ENCODE assay signal across 19 cellular contexts in the genomic region with DNA sequence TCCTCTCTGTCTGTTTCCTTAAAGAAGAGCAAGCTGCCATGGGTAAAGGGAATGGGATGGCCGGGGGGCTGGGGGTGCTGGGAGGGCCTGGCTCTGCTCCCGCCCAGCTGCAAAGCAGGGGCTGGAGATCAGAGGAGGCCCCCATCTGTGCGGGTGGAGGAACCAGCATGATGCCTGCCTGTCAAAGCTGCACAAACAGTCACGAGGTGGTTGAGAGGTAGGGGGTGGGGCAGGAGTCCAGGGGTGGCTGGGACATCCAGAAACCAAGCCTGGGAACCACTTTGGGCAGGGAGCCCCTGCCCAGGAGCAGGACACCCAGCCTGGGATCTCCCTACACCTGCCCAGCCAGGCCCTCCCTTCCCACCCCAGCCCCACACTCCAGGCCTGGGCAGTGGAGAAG. TPM values are rescaled to one million over a fixed set of nuclear protein-coding genes. Genes with fewer than 3 reads are reported as not detected.
"Had no signal": no experiment of that assay in that cellular context is flagged by ENCODE, and none has a peak within 500 bp of the region (broad histone marks: within the 10 kb centered on the region; RNA-seq: fewer than 3 reads in every experiment).

No MANE protein-coding gene starts in this region.

- H3K9me3 ChIP-seq: adrenal gland, neutrophil, testis had no signal

- H3K27me3 Mint-ChIP-seq: activated CD8-positive, alpha-beta T cell treated with anti-CD3 and anti-CD28 coated beads for 36 hours; stimulated activated naive CD8-positive, alpha-beta T cell treated with anti-CD3 and anti-CD28 coated beads, Interleukin-15, Interleukin-2, amounts not matched to agents 100 ng/mL and 50 ng/mL, for 24 hours had no signal

- H3K4me1 Mint-ChIP-seq: WTC11 had no signal

- H3K36me3 ChIP-seq: neutrophil had no signal

- ATAC-seq: activated CD8-positive, alpha-beta T cell treated with anti-CD3 and anti-CD28 coated beads for 36 hours; activated T-cell treated with anti-CD3 and anti-CD28 coated beads, Interleukin-2, amount 50 U/mL, for 4 hours; WTC11 had no signal

- H3K27me3 ChIP-seq: adrenal gland, testis had no signal

- H3K4me3 ChIP-seq: adrenal gland, testis had no signal

- DNase-seq: activated CD4-positive, alpha-beta T cell treated with anti-CD3 and anti-CD28 coated beads for 4 hours; activated CD8-positive, alpha-beta T cell treated with anti-CD3 and anti-CD28 coated beads for 36 hours; activated effector memory CD4-positive, alpha-beta T cell treated with Interleukin-2 at 50 U/mL for 16 hours; activated naive CD4-positive, alpha-beta T cell treated with anti-CD3 and anti-CD28 coated beads, Interleukin-2, amount 50 U/mL, for 16 hours; activated T-cell treated with anti-CD3 and anti-CD28 coated beads, Interleukin-2, amount 50 U/mL, for 4 hours; adrenal gland; cortex of kidney; effector memory CD4-positive, alpha-beta T cell; foreskin fibroblast; immature natural killer cell; stimulated activated CD4-positive, alpha-beta T cell treated with anti-CD3 and anti-CD28 coated beads, Interleukin-4, amount 100 ng/mL, for 4 hours; stimulated activated CD8-positive, alpha-beta memory T cell treated with anti-CD3 and anti-CD28 coated beads, Interleukin-4, amount 100 ng/mL, for 48 hours; SW 1271; testis had no signal

- H3K9me3 Mint-ChIP-seq: activated CD8-positive, alpha-beta T cell treated with anti-CD3 and anti-CD28 coated beads for 36 hours; activated T-cell treated with anti-CD3 and anti-CD28 coated beads, Interleukin-2, amount 50 U/mL, for 4 hours; immature natural killer cell; stimulated activated naive CD8-positive, alpha-beta T cell treated with anti-CD3 and anti-CD28 coated beads, Interleukin-15, Interleukin-2, amounts not matched to agents 100 ng/mL and 50 ng/mL, for 24 hours; WTC11 had no signal

- H3K4me1 ChIP-seq: adrenal gland had no signal

- H3K27ac ChIP-seq: neutrophil, testis had no signal

- H3K4me3 Mint-ChIP-seq: activated CD8-positive, alpha-beta T cell treated with anti-CD3 and anti-CD28 coated beads for 36 hours; activated T-cell treated with anti-CD3 and anti-CD28 coated beads, Interleukin-2, amount 50 U/mL, for 4 hours; immature natural killer cell; stimulated activated naive CD8-positive, alpha-beta T cell treated with anti-CD3 and anti-CD28 coated beads, Interleukin-15, Interleukin-2, amounts not matched to agents 100 ng/mL and 50 ng/mL, for 24 hours; WTC11 had no signal

- H3K27ac Mint-ChIP-seq: immature natural killer cell; stimulated activated naive CD8-positive, alpha-beta T cell treated with anti-CD3 and anti-CD28 coated beads, Interleukin-15, Interleukin-2, amounts not matched to agents 100 ng/mL and 50 ng/mL, for 24 hours; WTC11 had no signal

RNA-seq across cellular contexts. Expression of gene PM20D1, which starts 49.5 kb away (rescaled TPM):
- total RNA-seq: lung microvascular endothelial cell, skeletal muscle tissue had no signal
